Comparison of ENCODE assay signal across 8 cellular contexts in genomic region chr12:121005346-121005815, GRCh38. TPM values are rescaled to one million over a fixed set of nuclear protein-coding genes. Genes with fewer than 3 reads are reported as not detected.
DNase-seq lines count a peak whose midpoint lies in the region; ATAC-seq, FAIRE-seq and TF ChIP-seq lines count a peak whose summit lies in the region.

No MANE protein-coding gene starts in this region.

- POLR2A ChIA-PET in A549 (lab: Yijun Ruan, JAX), result no interaction called here

- peaks cover 4% of the 10 kb centered on the region; the same call in 2 of the 3 replicates for H3K4me1 ChIP-seq in A549

- no peaks in the 10 kb centered on the region for H3K4me1 Mint-ChIP-seq in glutamatergic neuron (ENCODE audit: low read depth, unreplicated experiment)

- DNase-seq in A549 (ENCODE audit: low read depth in 1 of 2, low spot score in 1 of 2) (peak in 1 of 2 experiments; percentile 79), NCI-H82 treated with DMSO at 0.1 percent for 48 hours (lab: John Stamatoyannopoulos, UW; ENCODE audit: unreplicated experiment) (peak; percentile 6), glutamatergic neuron (peak; percentile 74), NCI-H187 (lab: John Stamatoyannopoulos, UW) (no peak), T1000 (lab: John Stamatoyannopoulos, UW) (no peak)
- DNase-seq in activated T-cell treated with anti-CD3 and anti-CD28 coated beads, Interleukin-2, amount 50 U/mL, for 48 hours, result peak; percentile 58 to 77
- DNase-seq in stimulated activated CD4-positive, alpha-beta T cell treated with anti-CD3 and anti-CD28 coated beads, Interleukin-4, amount 100 ng/mL, for 1 hour, result peak; percentile 54

- no peak overlapping the region for H3K4me3 ChIP-seq in A549

- peak; percentile 55 to 70; a peak in 4 of 6 replicates for ATAC-seq in A549

- no peak for TF ChIP-seq POLR2A in A549 (IDR thresholded peaks at IDR 0.05; ENCODE audit: low read length)

- H3K27me3 Mint-ChIP-seq in glutamatergic neuron (ENCODE audit: unreplicated experiment), result no peaks in the 10 kb centered on the region

- no peaks in the 10 kb centered on the region for H3K9me3 ChIP-seq in A549

- TF ChIP-seq RAD21 in A549 (conservative IDR thresholded peaks at IDR 0.05 in 1 of 2, IDR thresholded peaks at IDR 0.05 in 1 of 2), result peak; percentile 56 to 62

- 52% methylated on average over 9 of the region's 9 CpGs for WGBS in A549 (ENCODE audit: missing lambda C conversion rate)

- TF ChIP-seq EP300 in A549 (IDR thresholded peaks at IDR 0.05), result no peak

- no peak overlapping the region for H3K4me2 ChIP-seq in A549

- no peak overlapping the region for H3K27ac Mint-ChIP-seq in glutamatergic neuron (ENCODE audit: unreplicated experiment)

- H3K9me3 Mint-ChIP-seq in glutamatergic neuron (ENCODE audit: unreplicated experiment), result no peaks in the 10 kb centered on the region

- H3K27ac ChIP-seq in A549, result no peak overlapping the region

- H3K4me3 Mint-ChIP-seq in glutamatergic neuron (ENCODE audit: unreplicated experiment), result no peak overlapping the region

- peak; percentile 51 for FAIRE-seq in A549 (lab: Jason Lieb, UNC)

- CTCF ChIA-PET in A549 (lab: Yijun Ruan, JAX), result interaction anchor here (0.6 to 7.8 kb wide), 27 partner anchors 9 to 434 kb away, joined by 3 to 69 read pairs (median 4); partner anchors contain the start of genes C12orf43 and HNF1A

- peak; percentile 68 for TF ChIP-seq CTCF in A549 (IDR thresholded peaks at IDR 0.05)
- peak; percentile 78 for TF ChIP-seq CTCF in GM12873 (IDR thresholded peaks at IDR 0.05; ENCODE audit: insufficient read depth, low read depth, low read length, missing control alignments)
- peak; percentile 71 for TF ChIP-seq CTCF in glutamatergic neuron (IDR thresholded peaks at IDR 0.05; ENCODE audit: partially characterized antibody, unreplicated experiment)

- no peaks in the 10 kb centered on the region for H3K36me3 Mint-ChIP-seq in glutamatergic neuron (ENCODE audit: unreplicated experiment)

TF ChIP-seq in A549, 52 proteins besides CTCF, POLR2A, EP300 and RAD21:
- TF ChIP-seq CHD4 (IDR thresholded peaks at IDR 0.05; ENCODE audit: borderline replicate concordance) (peak; percentile 50; the same call in 1 of the 2 replicates), HDAC2 (IDR thresholded peaks at IDR 0.05) (peak; percentile 52; the same call in 1 of the 2 replicates), NFE2L2 (conservative IDR thresholded peaks at IDR 0.05; ENCODE audit: low read length) (no peak), BHLHE40 (IDR thresholded peaks at IDR 0.05; ENCODE audit: low read depth, low read length) (no peak), SMC3 (IDR thresholded peaks at IDR 0.05) (peak; percentile 74), KDM1A (IDR thresholded peaks at IDR 0.05; ENCODE audit: low read depth) (peak; percentile 92; the same call in 1 of the 2 replicates), RCOR1 (IDR thresholded peaks at IDR 0.05; ENCODE audit: low read depth, low read length) (no peak), TFCP2L1 (CRISPR knock-in tag; IDR thresholded peaks at IDR 0.05) (no peak)
- TF ChIP-seq, protein P1, sequence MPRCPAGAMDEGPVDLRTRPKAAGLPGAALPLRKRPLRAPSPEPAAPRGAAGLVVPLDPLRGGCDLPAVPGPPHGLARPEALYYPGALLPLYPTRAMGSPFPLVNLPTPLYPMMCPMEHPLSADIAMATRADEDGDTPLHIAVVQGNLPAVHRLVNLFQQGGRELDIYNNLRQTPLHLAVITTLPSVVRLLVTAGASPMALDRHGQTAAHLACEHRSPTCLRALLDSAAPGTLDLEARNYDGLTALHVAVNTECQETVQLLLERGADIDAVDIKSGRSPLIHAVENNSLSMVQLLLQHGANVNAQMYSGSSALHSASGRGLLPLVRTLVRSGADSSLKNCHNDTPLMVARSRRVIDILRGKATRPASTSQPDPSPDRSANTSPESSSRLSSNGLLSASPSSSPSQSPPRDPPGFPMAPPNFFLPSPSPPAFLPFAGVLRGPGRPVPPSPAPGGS (IDR thresholded peaks at IDR 0.05), result no peak

RNA-seq across cellular contexts. Expression of gene C12orf43, which starts 10.9 kb away (rescaled TPM):
- 19.2 and 20.5 TPM in 2 replicates for polyA plus RNA-seq in A549 (2011; rRNA removed)
- polyA plus RNA-seq in A549 (2012; cell fraction: cytosol; rRNA removed), result 25.2 and 28.8 TPM in 2 replicates
- 12.6 and 15.0 TPM in 2 replicates for polyA plus RNA-seq in A549 (2012; cell fraction: nucleus; rRNA removed)
- 17.3 to 21.2 TPM (median 20.0 TPM) in 3 replicates for polyA plus RNA-seq in A549 (2017; fragmentation: RNase III; extraction: RNeasy Plus Mini Kit Qiagen cat#74134 plus additional on column Dnase treatment)
- 9.1 and 15.2 TPM in 2 replicates for polyA minus RNA-seq in A549 (2011; rRNA and poly(A)+ RNA removed)
- total RNA-seq in glutamatergic neuron (ENCODE audit: unreplicated experiment), result 20.2 TPM

RNA-seq across cellular contexts. Expression of gene HNF1A, which starts 27.0 kb away (rescaled TPM):
- 2.6 and 4.0 TPM in 2 replicates for polyA plus RNA-seq in A549 (2011; rRNA removed)
- polyA plus RNA-seq in A549 (2012; cell fraction: cytosol; rRNA removed), result 4.3 and 6.9 TPM in 2 replicates
- 12.5 and 15.9 TPM in 2 replicates for polyA plus RNA-seq in A549 (2012; cell fraction: nucleus; rRNA removed)
- polyA plus RNA-seq in A549 (2017; fragmentation: RNase III; extraction: RNeasy Plus Mini Kit Qiagen cat#74134 plus additional on column Dnase treatment), result 5.7 to 7.3 TPM (median 6.8 TPM) in 3 replicates
- polyA minus RNA-seq in A549 (2011; rRNA and poly(A)+ RNA removed), result 5.2 TPM in 2 replicates
- not detected for total RNA-seq in glutamatergic neuron (ENCODE audit: unreplicated experiment)

RNA-seq across cellular contexts. Expression of gene OASL, which starts 33.7 kb away (rescaled TPM):
- polyA plus RNA-seq in A549 (2011; rRNA removed) (0.61 and 0.81 TPM in 2 replicates), A549 (2017; fragmentation: RNase III; extraction: RNeasy Plus Mini Kit Qiagen cat#74134 plus additional on column Dnase treatment) (0.64 to 0.94 TPM (median 0.90 TPM) in 3 replicates)
- polyA plus RNA-seq in A549 (2012; cell fraction: cytosol; rRNA removed), result 0.21 and 0.26 TPM in 2 replicates
- 0.25 and 0.31 TPM in 2 replicates for polyA plus RNA-seq in A549 (2012; cell fraction: nucleus; rRNA removed)
- polyA minus RNA-seq in A549 (2011; rRNA and poly(A)+ RNA removed), result 0.39 and 0.41 TPM in 2 replicates
- total RNA-seq in glutamatergic neuron (ENCODE audit: unreplicated experiment), result not detected

Comparison
In these comparisons a context has a peak if more than half of its experiments do, and no peak if none do; other contexts are left out.
1. DNase-seq: peak in NCI-H82 treated with DMSO at 0.1 percent for 48 hours (single experiment), activated T-cell treated with anti-CD3 and anti-CD28 coated beads, Interleukin-2, amount 50 U/mL, for 48 hours (2 of 2), glutamatergic neuron (single experiment) and stimulated activated CD4-positive, alpha-beta T cell treated with anti-CD3 and anti-CD28 coated beads, Interleukin-4, amount 100 ng/mL, for 1 hour (single experiment); none in NCI-H187 (0 of 2) and T1000 (single experiment).
2. Peak in every context shown above with its lines, with median percentiles within 50 percentile points of each other: CTCF ChIP-seq.